ENCODE assay signal across 1 cellular context in the genomic region with DNA sequence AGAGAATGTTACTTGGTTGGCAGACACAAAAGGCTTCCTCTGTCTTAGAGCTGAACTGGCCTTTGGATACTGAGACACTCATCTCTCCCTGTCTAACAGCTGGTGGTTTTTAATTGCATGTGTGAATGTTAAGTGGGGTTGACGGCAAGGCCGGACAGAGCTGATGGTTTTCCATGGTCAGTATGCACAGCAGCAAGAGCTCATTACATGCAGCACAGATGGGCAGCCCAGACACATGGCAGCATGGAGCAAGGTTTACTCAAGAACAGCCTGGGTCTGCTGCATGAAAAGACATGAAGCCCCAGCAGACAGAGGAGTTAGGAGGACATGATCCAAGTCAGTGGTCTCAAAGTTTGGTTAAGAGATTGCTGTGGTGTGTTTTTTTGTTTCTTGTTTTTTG.
TF ChIP-seq lines count a peak whose summit lies in the region.

No MANE protein-coding gene starts in this region.

TF ChIP-seq in IMR-90, 13 proteins besides CTCF, POLR2A, EP300 and RAD21 (continued from another document):
- TF ChIP-seq, protein P1, sequence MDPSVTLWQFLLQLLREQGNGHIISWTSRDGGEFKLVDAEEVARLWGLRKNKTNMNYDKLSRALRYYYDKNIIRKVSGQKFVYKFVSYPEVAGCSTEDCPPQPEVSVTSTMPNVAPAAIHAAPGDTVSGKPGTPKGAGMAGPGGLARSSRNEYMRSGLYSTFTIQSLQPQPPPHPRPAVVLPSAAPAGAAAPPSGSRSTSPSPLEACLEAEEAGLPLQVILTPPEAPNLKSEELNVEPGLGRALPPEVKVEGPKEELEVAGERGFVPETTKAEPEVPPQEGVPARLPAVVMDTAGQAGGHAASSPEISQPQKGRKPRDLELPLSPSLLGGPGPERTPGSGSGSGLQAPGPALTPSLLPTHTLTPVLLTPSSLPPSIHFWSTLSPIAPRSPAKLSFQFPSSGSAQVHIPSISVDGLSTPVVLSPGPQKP (IDR thresholded peaks at IDR 0.05; ENCODE audit: borderline replicate concordance, low read depth, low read length) = no peak
- TF ChIP-seq MAZ (IDR thresholded peaks at IDR 0.05; ENCODE audit: borderline replicate concordance, low read depth, low read length) (no peak), RCOR1 (IDR thresholded peaks at IDR 0.05; ENCODE audit: insufficient replicate concordance, low read length) (no peak), BHLHE40 (IDR thresholded peaks at IDR 0.05; ENCODE audit: low read depth, low read length) (no peak), MAFK (IDR thresholded peaks at IDR 0.05; ENCODE audit: low read depth, low read length) (no peak), MXI1 (IDR thresholded peaks at IDR 0.05; ENCODE audit: borderline replicate concordance, low read depth, low read length) (no peak), RFX5 (IDR thresholded peaks at IDR 0.05; ENCODE audit: low read depth, low read length) (no peak)
- TF ChIP-seq, protein P2, sequence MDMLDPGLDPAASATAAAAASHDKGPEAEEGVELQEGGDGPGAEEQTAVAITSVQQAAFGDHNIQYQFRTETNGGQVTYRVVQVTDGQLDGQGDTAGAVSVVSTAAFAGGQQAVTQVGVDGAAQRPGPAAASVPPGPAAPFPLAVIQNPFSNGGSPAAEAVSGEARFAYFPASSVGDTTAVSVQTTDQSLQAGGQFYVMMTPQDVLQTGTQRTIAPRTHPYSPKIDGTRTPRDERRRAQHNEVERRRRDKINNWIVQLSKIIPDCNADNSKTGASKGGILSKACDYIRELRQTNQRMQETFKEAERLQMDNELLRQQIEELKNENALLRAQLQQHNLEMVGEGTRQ (IDR thresholded peaks at IDR 0.05; ENCODE audit: low read depth, low read length) = no peak
TF ChIP-seq in IMR-90: peak in this region for 0.
